ENCODE assay signal across 9 cellular contexts in the genomic region with DNA sequence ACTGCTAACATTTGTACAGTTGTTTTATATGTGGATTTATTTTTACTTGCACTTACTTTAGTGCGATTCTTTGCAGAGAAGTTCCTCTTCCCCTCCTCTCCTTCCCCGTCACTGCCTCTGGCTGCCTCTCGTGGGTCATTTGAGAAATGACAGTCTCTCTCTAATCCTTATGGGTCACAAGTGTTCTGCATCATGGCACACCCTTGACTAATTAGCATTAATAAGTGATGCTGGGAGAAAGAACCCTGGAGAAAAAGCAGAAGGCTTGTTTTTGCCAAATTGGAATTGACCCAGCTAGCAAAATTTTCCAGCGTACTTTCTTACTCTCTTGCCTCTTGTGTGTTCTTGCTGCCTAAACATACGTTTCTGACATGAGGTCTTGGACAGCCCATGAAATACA.
DNase-seq lines count a peak whose midpoint lies in the region; ATAC-seq and TF ChIP-seq lines count a peak whose summit lies in the region.
"Had no signal": no experiment of that assay in that cellular context is flagged by ENCODE, and none has a peak within 500 bp of the region (broad histone marks: within the 10 kb centered on the region; RNA-seq: fewer than 3 reads in every experiment).

No MANE protein-coding gene starts in this region.

- TF ChIP-seq CTCF in GM12865 (IDR thresholded peaks at IDR 0.05; ENCODE audit: insufficient read depth, low read depth, low read length, missing control alignments) (no peak), prostate gland (IDR thresholded peaks at IDR 0.05) (no peak)

- intact Hi-C loops in prostate gland (cut with DNase I), result no loop called here

- no peaks in the 10 kb centered on the region for H3K4me1 ChIP-seq in prostate gland (replicated peaks)

- no peak overlapping the region for H3K4me3 ChIP-seq in GM12865 (ENCODE audit: low read depth, low read length)
- no peak overlapping the region for H3K4me3 ChIP-seq in prostate gland
- H3K4me3 ChIP-seq: K562 had no signal

- H3K27ac ChIP-seq in prostate gland, result no peak overlapping the region

- TF ChIP-seq POLR2A in prostate gland (IDR thresholded peaks at IDR 0.05), result no peak

- no peaks in the 10 kb centered on the region for H3K36me3 ChIP-seq in prostate gland

- 27% methylated on average over 5 of the region's 5 CpGs for WGBS in prostate gland

- H3K27me3 ChIP-seq in prostate gland (replicated peaks; ENCODE audit: insufficient read depth), result no peaks in the 10 kb centered on the region

- H3K9me3 ChIP-seq in prostate gland, result no peaks in the 10 kb centered on the region

- no peak for ATAC-seq in HG03045 (IDR thresholded peaks at IDR 0.05; ENCODE audit: unreplicated experiment)
- ATAC-seq: K562 had no signal

- peak; percentile 12 for DNase-seq in GM12865 (ENCODE audit: low read depth)
- peak; percentile 91 for DNase-seq in NCI-H460 (ENCODE audit: extremely low read depth, low read depth)
- DNase-seq in fibroblast of gingiva (ENCODE audit: low read depth), result peak; percentile 23
- DNase-seq in pons (ENCODE audit: low spot score), result peak; percentile 65
- DNase-seq in prostate gland (ENCODE audit: low spot score), result no peak
- DNase-seq in NCI-H2029 (lab: John Stamatoyannopoulos, UW), result no peak
- DNase-seq in occipital lobe (lab: John Stamatoyannopoulos, UW), result no peak

Comparison
In these comparisons a context has a peak if more than half of its experiments do, and no peak if none do; other contexts are left out.
1. DNase-seq: peak in GM12865 (single experiment), NCI-H460 (single experiment), fibroblast of gingiva (single experiment) and pons (single experiment); none in prostate gland (single experiment), NCI-H2029 (single experiment) and occipital lobe (single experiment).